In genomic region chr6:26122793-26123674, GRCh38 we compare ENCODE assay signal across 8 cellular contexts. TPM values are rescaled to one million over a fixed set of nuclear protein-coding genes. Genes with fewer than 3 reads are reported as not detected.
DNase-seq lines count a peak whose midpoint lies in the region; ATAC-seq and TF ChIP-seq lines count a peak whose summit lies in the region.

No MANE protein-coding gene starts in this region.

- H3K4me1 ChIP-seq in SK-N-SH (ENCODE audit: control insufficient read depth in 1 of 2, insufficient read depth in 2 of 2, low read depth in 1 of 2, low read length in 1 of 2) (peaks cover 7% of the 10 kb centered on the region in 2 experiments; a peak in 3 of 4 replicates), suprapubic skin (peaks cover 23% of the 10 kb centered on the region)

- TF ChIP-seq EP300 in SK-N-SH (IDR thresholded peaks at IDR 0.05; ENCODE audit: borderline replicate concordance in 1 of 2, low read depth in 1 of 2, low read length in 1 of 2) (peak; percentile 93 to 98), suprapubic skin (IDR thresholded peaks at IDR 0.05) (peak; percentile 42)

- H3K4me2 ChIP-seq in SK-N-SH: peak overlapping the region; percentile 80

- H3K79me2 ChIP-seq in SK-N-SH (ENCODE audit: insufficient read depth): peaks cover 40% of the 10 kb centered on the region

- POLR2A ChIA-PET in SK-N-SH (lab: Yijun Ruan, JAX): interaction anchor here (0.6 to 7.6 kb wide), 40 partner anchors 9 to 1770 kb away, joined by 3 to 623 read pairs (median 9); a partner anchor contains a TSS

- no peak for TF ChIP-seq CTCF in GM06990 (IDR thresholded peaks at IDR 0.05; ENCODE audit: insufficient read depth, low read length, poor library complexity, severe bottlenecking)
- TF ChIP-seq CTCF in SK-N-SH (IDR thresholded peaks at IDR 0.05): no peak
- TF ChIP-seq CTCF in suprapubic skin (IDR thresholded peaks at IDR 0.05): no peak

- peaks cover 33% of the 10 kb centered on the region for H4K20me1 ChIP-seq in SK-N-SH (ENCODE audit: insufficient read depth)

- H3K27me3 ChIP-seq in GM06990 (replicated peaks; ENCODE audit: control insufficient read depth, insufficient read depth, low read length): no peaks in the 10 kb centered on the region
- no peaks in the 10 kb centered on the region for H3K27me3 ChIP-seq in SK-N-SH (ENCODE audit: insufficient read depth)
- H3K27me3 ChIP-seq in suprapubic skin: no peaks in the 10 kb centered on the region

- H3K27ac Mint-ChIP-seq in activated naive CD4-positive, alpha-beta T cell treated with anti-CD3 and anti-CD28 coated beads, Interleukin-2, amount 50 U/mL, for 72 hours: peak overlapping the region; percentile 97 to 100

- H3K27ac ChIP-seq in SK-N-SH (ENCODE audit: low read depth in 2 of 2, low read length in 1 of 2) (peak overlapping the region; percentile 92 to 100), suprapubic skin (peak overlapping the region; percentile 96)

- H3K9me3 ChIP-seq in SK-N-SH (no peaks in the 10 kb centered on the region), suprapubic skin (no peaks in the 10 kb centered on the region)

- TF ChIP-seq RAD21 in SK-N-SH (IDR thresholded peaks at IDR 0.05; ENCODE audit: low read length): no peak

- H3K9me3 Mint-ChIP-seq in activated naive CD4-positive, alpha-beta T cell treated with anti-CD3 and anti-CD28 coated beads, Interleukin-2, amount 50 U/mL, for 72 hours: no peaks in the 10 kb centered on the region

- DNase-seq in GM06990 (ENCODE audit: extremely low read depth, insufficient read length): peak; percentile 86
- DNase-seq in NCI-H1092 (lab: John Stamatoyannopoulos, UW): peak; percentile 93
- DNase-seq in SK-N-SH: peak; percentile 76
- DNase-seq in activated naive CD4-positive, alpha-beta T cell treated with anti-CD3 and anti-CD28 coated beads, Interleukin-2, amount 50 U/mL, for 72 hours (ENCODE audit: low spot score in 2 of 2): peak; percentile 89 to 94
- DNase-seq in glomerular endothelial cell (ENCODE audit: extremely low read depth, low read depth, low spot score): peak; percentile 94
- DNase-seq in nucleus accumbens (lab: John Stamatoyannopoulos, UW): peak; percentile 34 to 96 (median 87)
- peak; percentile 96 for DNase-seq in suprapubic skin (ENCODE audit: low spot score in 2 of 2)

- peak; percentile 16 to 58 for TF ChIP-seq POLR2A in suprapubic skin (IDR thresholded peaks at IDR 0.05)

- peaks cover 33% of the 10 kb centered on the region for H3F3A ChIP-seq in SK-N-SH (replicated peaks; ENCODE audit: insufficient read depth)

- H3K9ac ChIP-seq in SK-N-SH: peak overlapping the region; percentile 98

- peak; percentile 50 for ATAC-seq in HG02588 (IDR thresholded peaks at IDR 0.05; ENCODE audit: unreplicated experiment)
- peak; percentile 62 to 72 for ATAC-seq in activated naive CD4-positive, alpha-beta T cell treated with anti-CD3 and anti-CD28 coated beads, Interleukin-2, amount 50 U/mL, for 72 hours

- peaks cover 34 to 38% of the 10 kb centered on the region in 2 donors for H3K36me3 Mint-ChIP-seq in activated naive CD4-positive, alpha-beta T cell treated with anti-CD3 and anti-CD28 coated beads, Interleukin-2, amount 50 U/mL, for 72 hours

- 1% methylated on average over 26 of the region's 38 CpGs for WGBS in SK-N-SH (ENCODE audit: low lambda C conversion rate)
- under 1% methylated on average over 33 of the region's 38 CpGs for WGBS in suprapubic skin

- H3K36me3 ChIP-seq in GM06990 (ENCODE audit: control insufficient read depth, insufficient read depth, low read length) (no peaks in the 10 kb centered on the region), SK-N-SH (replicated peaks in 1 of 2; ENCODE audit: control insufficient read depth in 1 of 2, insufficient read depth in 2 of 2, low read length in 1 of 2) (peaks cover 8 to 11% of the 10 kb centered on the region in 2 experiments), suprapubic skin (no peaks in the 10 kb centered on the region)

- peak overlapping the region; percentile 19; the same call in 1 of the 2 replicates for H2AFZ ChIP-seq in SK-N-SH (ENCODE audit: low read depth)

- CTCF ChIA-PET in SK-N-SH (lab: Yijun Ruan, JAX): interaction anchor here (3.6 kb wide), 1 partner anchor 25 kb away, joined by 11 read pairs; no protein-coding TSS in a partner anchor

- no peaks in the 10 kb centered on the region for H3K9me2 ChIP-seq in SK-N-SH

- H3K4me3 ChIP-seq in GM06990 (replicated peaks; ENCODE audit: low read depth, low read length): peak overlapping the region; percentile 57
- H3K4me3 ChIP-seq in SK-N-SH (ENCODE audit: low read depth in 2 of 2, low read length in 1 of 2): peak overlapping the region; percentile 84 to 94
- peak overlapping the region; percentile 91 for H3K4me3 ChIP-seq in suprapubic skin

TF ChIP-seq in SK-N-SH, 30 proteins besides CTCF, POLR2A, EP300 and RAD21 (continues in another document):
- TF ChIP-seq NFIC (IDR thresholded peaks at IDR 0.05; ENCODE audit: borderline replicate concordance) (peak; percentile 40), YY1 (IDR thresholded peaks at IDR 0.05; ENCODE audit: low read depth) (peak; percentile 90), SIN3A (IDR thresholded peaks at IDR 0.05; ENCODE audit: borderline replicate concordance, low read depth, low read length) (peak; percentile 98), RXRA (IDR thresholded peaks at IDR 0.05; ENCODE audit: borderline replicate concordance, low read depth) (peak; percentile 91), JUND (IDR thresholded peaks at IDR 0.05) (peak; percentile 61), RCOR1 (IDR thresholded peaks at IDR 0.05; ENCODE audit: low read length) (peak; percentile 92), EZH2phosphoT487 (IDR thresholded peaks at IDR 0.05; ENCODE audit: borderline replicate concordance, low read depth) (no peak), MEF2A (IDR thresholded peaks at IDR 0.05; ENCODE audit: borderline replicate concordance, low read depth) (peak; percentile 28; the same call in 1 of the 2 replicates), GABPA (IDR thresholded peaks at IDR 0.05; ENCODE audit: low read depth) (no peak), FOXM1 (IDR thresholded peaks at IDR 0.05; ENCODE audit: low read depth) (peak; percentile 89), TEAD4 (IDR thresholded peaks at IDR 0.05; ENCODE audit: borderline replicate concordance, insufficient read depth) (peak; percentile 66; the same call in 1 of the 2 replicates), POLR2AphosphoS5 (IDR thresholded peaks at IDR 0.05; ENCODE audit: low read depth, low read length) (peak; percentile 96), RFX5 (IDR thresholded peaks at IDR 0.05; ENCODE audit: low read length) (peak; percentile 60; the same call in 1 of the 2 replicates), ZBTB33 (IDR thresholded peaks at IDR 0.05; ENCODE audit: borderline replicate concordance, low read depth) (peak; percentile 96), TCF12 (IDR thresholded peaks at IDR 0.05) (peak; percentile 82), REST (IDR thresholded peaks at IDR 0.05; ENCODE audit: low read depth, low read length) (peak; percentile 83), FOSL2 (IDR thresholded peaks at IDR 0.05; ENCODE audit: borderline replicate concordance, low read depth) (peak; percentile 17; the same call in 1 of the 2 replicates), MXI1 (IDR thresholded peaks at IDR 0.05; ENCODE audit: low read depth, low read length) (peak; percentile 66), CHD2 (IDR thresholded peaks at IDR 0.05; ENCODE audit: low read length, partially characterized antibody) (peak; percentile 98)

RNA-seq across cellular contexts. Expression of gene HFE, which starts 35.8 kb away (rescaled TPM):
- polyA plus RNA-seq in SK-N-SH (2012; rRNA removed): not detected in 2 replicates
- polyA plus RNA-seq in SK-N-SH (2012; cell fraction: cytosol; rRNA removed): not detected in 2 replicates
- not detected in 2 replicates for polyA plus RNA-seq in SK-N-SH (2012; cell fraction: nucleus; rRNA removed)
- total RNA-seq in activated naive CD4-positive, alpha-beta T cell treated with anti-CD3 and anti-CD28 coated beads, Interleukin-2, amount 50 U/mL, for 72 hours: 1 to 10 TPM in 1 of 2 donors, under 1 TPM in 1; 0.23 to 2.1 TPM
- total RNA-seq in glomerular endothelial cell: 3.4 and 4.7 TPM in 2 replicates
- 1 to 10 TPM; 2.1 to 4.2 (median 3.6) TPM for total RNA-seq in suprapubic skin

Comparison
In these comparisons a context has a peak if more than half of its experiments do, and no peak if none do; other contexts are left out.
1. Peak in every context shown above with its lines: DNase-seq, ATAC-seq, H3K4me3 ChIP-seq and H3K27ac ChIP-seq.